10 cellular contexts compared by ENCODE assay signal in genomic region chr2:241863021-241863954, GRCh38. TPM values are rescaled to one million over a fixed set of nuclear protein-coding genes. Genes with fewer than 3 reads are reported as not detected.
DNase-seq lines count a peak whose midpoint lies in the region; ATAC-seq and TF ChIP-seq lines count a peak whose summit lies in the region.
"Had no signal": no experiment of that assay in that cellular context is flagged by ENCODE, and none has a peak within 500 bp of the region (broad histone marks: within the 10 kb centered on the region; RNA-seq: fewer than 3 reads in every experiment).

No MANE protein-coding gene starts in this region.

- peaks cover 75% of the 10 kb centered on the region for H3K4me1 Mint-ChIP-seq in activated T-cell treated with anti-CD3 and anti-CD28 coated beads, Interleukin-2, amount 50 U/mL, for 4 hours (ENCODE audit: low read depth)

- H3K36me3 ChIP-seq in right atrium auricular region: no peaks in the 10 kb centered on the region
- H3K36me3 ChIP-seq in urinary bladder (ENCODE audit: insufficient read depth): no peaks in the 10 kb centered on the region

- no peaks in the 10 kb centered on the region for H3K9me3 Mint-ChIP-seq in activated T-cell treated with anti-CD3 and anti-CD28 coated beads, Interleukin-2, amount 50 U/mL, for 4 hours

- H3K4me1 ChIP-seq in right atrium auricular region: peaks cover 0 to 24% of the 10 kb centered on the region in 2 donors
- H3K4me1 ChIP-seq in urinary bladder (ENCODE audit: insufficient read depth): no peaks in the 10 kb centered on the region

- DNase-seq in Right ventricle myocardium superior (peak; percentile 52), right atrium auricular region (ENCODE audit: low spot score) (no peak), lung microvascular endothelial cell (ENCODE audit: low read depth in 2 of 2) (peak; percentile 30 to 97), NCI-H2107 (lab: John Stamatoyannopoulos, UW) (no peak)
- peak; percentile 52 for DNase-seq in activated T-cell treated with anti-CD3 and anti-CD28 coated beads, Interleukin-2, amount 50 U/mL, for 4 hours

- intact Hi-C loops in Right ventricle myocardium superior (cut with DNase I): no loop called here

- TF ChIP-seq CTCF in right atrium auricular region (IDR thresholded peaks at IDR 0.05): no peak

- 46% methylated on average over 48 of the region's 48 CpGs for WGBS in urinary bladder

- ATAC-seq in Right ventricle myocardium superior (ENCODE audit: poor library complexity) (no peak), GM21723 (IDR thresholded peaks at IDR 0.05; ENCODE audit: unreplicated experiment) (no peak), GM21737 (IDR thresholded peaks at IDR 0.05; ENCODE audit: unreplicated experiment) (no peak)
- ATAC-seq in activated T-cell treated with anti-CD3 and anti-CD28 coated beads, Interleukin-2, amount 50 U/mL, for 4 hours: peak; percentile 35 to 46
- ATAC-seq: esophagus mucosa had no signal

- peaks cover 6 to 17% of the 10 kb centered on the region in 2 donors for H3K27me3 ChIP-seq in right atrium auricular region

- H3K4me3 Mint-ChIP-seq in activated T-cell treated with anti-CD3 and anti-CD28 coated beads, Interleukin-2, amount 50 U/mL, for 4 hours: peak overlapping the region; percentile 71

- peaks cover 14% of the 10 kb centered on the region for H3K27me3 Mint-ChIP-seq in activated T-cell treated with anti-CD3 and anti-CD28 coated beads, Interleukin-2, amount 50 U/mL, for 4 hours (ENCODE audit: low read depth)

- no peak overlapping the region for H3K4me3 ChIP-seq in right atrium auricular region
- peak overlapping the region; percentile 10 for H3K4me3 ChIP-seq in urinary bladder (ENCODE audit: low read depth, low read length)

- no peak overlapping the region for H3K27ac ChIP-seq in right atrium auricular region
- no peak overlapping the region for H3K27ac ChIP-seq in urinary bladder (ENCODE audit: low read depth)

- no peaks in the 10 kb centered on the region for H3K9me3 ChIP-seq in right atrium auricular region

- no peaks in the 10 kb centered on the region for H3K36me3 Mint-ChIP-seq in activated T-cell treated with anti-CD3 and anti-CD28 coated beads, Interleukin-2, amount 50 U/mL, for 4 hours (ENCODE audit: insufficient read depth)

RNA-seq across cellular contexts. Expression of gene PDCD1, which starts 4.6 kb away (rescaled TPM):
- 2.0 TPM for total RNA-seq in Right ventricle myocardium superior
- total RNA-seq in right atrium auricular region: 10 to 100 TPM in 1 of 2 donors, 1 to 10 TPM in 1; 1.0 to 17.5 TPM
- 100 to 1,000 TPM in 1 of 3 donors, 10 to 100 TPM in 2; 60.5 to 102 (median 77.3) TPM for total RNA-seq in activated T-cell treated with anti-CD3 and anti-CD28 coated beads, Interleukin-2, amount 50 U/mL, for 4 hours
- not detected in 2 replicates for total RNA-seq in lung microvascular endothelial cell
- total RNA-seq in urinary bladder: not detected
- polyA plus RNA-seq in urinary bladder: 0.29 TPM

RNA-seq across cellular contexts. Expression of gene RTP5, which starts 6.2 kb away (rescaled TPM):
- total RNA-seq in Right ventricle myocardium superior: not detected
- not detected for total RNA-seq in right atrium auricular region
- under 1 TPM; 0.13 to 0.14 (median 0.13) TPM for total RNA-seq in activated T-cell treated with anti-CD3 and anti-CD28 coated beads, Interleukin-2, amount 50 U/mL, for 4 hours
- total RNA-seq in lung microvascular endothelial cell: not detected in 2 replicates
- total RNA-seq in urinary bladder: not detected
- polyA plus RNA-seq in urinary bladder: 0.06 TPM
- total RNA-seq: esophagus mucosa had no signal
- polyA plus RNA-seq: CD14-positive monocyte had no signal

RNA-seq across cellular contexts. Expression of gene NEU4, which starts 54.3 kb away (rescaled TPM):
- not detected for total RNA-seq in Right ventricle myocardium superior
- total RNA-seq in right atrium auricular region: under 1 TPM in 1 of 2 donors, not detected in 1; 0.31 TPM
- under 1 TPM in 1 of 3 donors, not detected in 2; 0.65 TPM for total RNA-seq in activated T-cell treated with anti-CD3 and anti-CD28 coated beads, Interleukin-2, amount 50 U/mL, for 4 hours
- total RNA-seq in lung microvascular endothelial cell: under 0.01 and 0.22 TPM in 2 replicates
- total RNA-seq in urinary bladder: 0.21 TPM
- polyA plus RNA-seq in urinary bladder: 0.29 TPM
- total RNA-seq: esophagus mucosa had no signal

Comparison
In these comparisons a context has a peak if more than half of its experiments do, and no peak if none do; other contexts are left out.
1. DNase-seq: peak in Right ventricle myocardium superior (single experiment), activated T-cell treated with anti-CD3 and anti-CD28 coated beads, Interleukin-2, amount 50 U/mL, for 4 hours (single experiment) and lung microvascular endothelial cell (2 of 2); none in right atrium auricular region (single experiment) and NCI-H2107 (single experiment).
2. ATAC-seq: peak in activated T-cell treated with anti-CD3 and anti-CD28 coated beads, Interleukin-2, amount 50 U/mL, for 4 hours (2 of 2); none in Right ventricle myocardium superior (single experiment), GM21723 (single experiment) and GM21737 (single experiment).